In genomic region chr19:42060117-42060516, GRCh38 we compare ENCODE assay signal across 26 cellular contexts. TPM values are rescaled to one million over a fixed set of nuclear protein-coding genes. Genes with fewer than 3 reads are reported as not detected.
DNase-seq lines count a peak whose midpoint lies in the region; ATAC-seq, FAIRE-seq and TF ChIP-seq lines count a peak whose summit lies in the region.
"Had no signal": no experiment of that assay in that cellular context is flagged by ENCODE, and none has a peak within 500 bp of the region (broad histone marks: within the 10 kb centered on the region; RNA-seq: fewer than 3 reads in every experiment).

No MANE protein-coding gene starts in this region.

- H3K27me3 Mint-ChIP-seq in activated naive CD8-positive, alpha-beta T cell treated with anti-CD3 and anti-CD28 coated beads, Interleukin-2, amount 10 ng/mL, durations not matched to agents 7 days and 5 days = peaks cover 8% of the 10 kb centered on the region
- H3K27me3 Mint-ChIP-seq in activated naive CD8-positive, alpha-beta T cell treated with anti-CD3 and anti-CD28 coated beads for 36 hours = peaks cover 4% of the 10 kb centered on the region
- H3K27me3 Mint-ChIP-seq in neural crest cell (ENCODE audit: low read depth) = no peaks in the 10 kb centered on the region

- peaks cover 0 to 14% of the 10 kb centered on the region in 2 experiments; a peak in 3 of 5 replicates for H3K27me3 ChIP-seq in HepG2 (ENCODE audit: control insufficient read depth in 1 of 2, insufficient read depth in 2 of 2, low read length in 2 of 2)
- H3K27me3 ChIP-seq in right lobe of liver = no peaks in the 10 kb centered on the region
- H3K27me3 ChIP-seq: BLaER1 treated with 17β-estradiol and CSF1 and Interleukin-3, amounts not matched to agents 10 nM and 100 nM had no signal

- no peak overlapping the region for H3K4me2 ChIP-seq in HepG2 (ENCODE audit: low read depth, low read length)
- H3K4me2 ChIP-seq: A549; BLaER1 treated with 17β-estradiol and CSF1 and Interleukin-3, amounts not matched to agents 10 nM and 100 nM had no signal

- H3K4me1 Mint-ChIP-seq in activated naive CD8-positive, alpha-beta T cell treated with anti-CD3 and anti-CD28 coated beads, Interleukin-2, amount 10 ng/mL, durations not matched to agents 7 days and 5 days = no peaks in the 10 kb centered on the region
- H3K4me1 Mint-ChIP-seq in activated naive CD8-positive, alpha-beta T cell treated with anti-CD3 and anti-CD28 coated beads for 36 hours = no peaks in the 10 kb centered on the region
- no peaks in the 10 kb centered on the region for H3K4me1 Mint-ChIP-seq in neural crest cell
- H3K4me1 Mint-ChIP-seq: B cell; CD4-positive, alpha-beta memory T cell; CD8-positive, alpha-beta memory T cell had no signal

- no peaks in the 10 kb centered on the region for H4K20me1 ChIP-seq in HepG2 (ENCODE audit: insufficient read depth, low read length)

- H3K4me1 ChIP-seq in HepG2 (ENCODE audit: insufficient read depth, low read length) (0 out of 2 replicates have a peak, but pooled peaks cover 7% of the 10 kb centered on the region), right lobe of liver (no peaks in the 10 kb centered on the region)
- H3K4me1 ChIP-seq: A549 had no signal

- H3K27ac ChIP-seq in HepG2 (ENCODE audit: extremely low read length, insufficient read depth, low read length) = no peak overlapping the region
- H3K27ac ChIP-seq in right lobe of liver = no peak overlapping the region
- H3K27ac ChIP-seq: 22Rv1; A549; BLaER1 treated with 17β-estradiol and CSF1 and Interleukin-3, amounts not matched to agents 10 nM and 100 nM; C4-2B had no signal

- H3K27ac Mint-ChIP-seq in activated naive CD8-positive, alpha-beta T cell treated with anti-CD3 and anti-CD28 coated beads, Interleukin-2, amount 10 ng/mL, durations not matched to agents 7 days and 5 days = peak overlapping the region; percentile 6
- H3K27ac Mint-ChIP-seq in activated naive CD8-positive, alpha-beta T cell treated with anti-CD3 and anti-CD28 coated beads for 36 hours = no peak overlapping the region
- H3K27ac Mint-ChIP-seq in neural crest cell (ENCODE audit: unreplicated experiment) = peak overlapping the region; percentile 36
- H3K27ac Mint-ChIP-seq: B cell; CD4-positive, alpha-beta memory T cell had no signal

- H3K36me3 Mint-ChIP-seq in activated naive CD8-positive, alpha-beta T cell treated with anti-CD3 and anti-CD28 coated beads, Interleukin-2, amount 10 ng/mL, durations not matched to agents 7 days and 5 days = no peaks in the 10 kb centered on the region
- H3K36me3 Mint-ChIP-seq in activated naive CD8-positive, alpha-beta T cell treated with anti-CD3 and anti-CD28 coated beads for 36 hours = no peaks in the 10 kb centered on the region
- H3K36me3 Mint-ChIP-seq in neural crest cell (ENCODE audit: low read depth) = no peaks in the 10 kb centered on the region
- H3K36me3 Mint-ChIP-seq: CD4-positive, alpha-beta memory T cell; CD8-positive, alpha-beta memory T cell had no signal

- intact Hi-C loops in HepG2 (cut with micrococcal nuclease; ENCODE audit: unreplicated experiment) = no loop called here
- intact Hi-C loops in right lobe of liver (cut with DNase I) = no loop called here

- TF ChIP-seq POLR2A in HepG2 (IDR thresholded peaks at IDR 0.05; ENCODE audit: insufficient read depth in 1 of 2, low read depth in 2 of 2, low read length in 2 of 2) (no peak), right lobe of liver (IDR thresholded peaks at IDR 0.05) (no peak)

- TF ChIP-seq RAD21 in HepG2 (CRISPR knock-in tag; IDR thresholded peaks at IDR 0.05) = no peak

- no peak overlapping the region for H3K9ac ChIP-seq in HepG2 (ENCODE audit: insufficient read depth, low read depth, low read length)
- H3K9ac ChIP-seq: BLaER1 treated with 17β-estradiol and CSF1 and Interleukin-3, amounts not matched to agents 10 nM and 100 nM had no signal

- 45% methylated on average over 3 of the region's 3 CpGs for WGBS in HepG2 (ENCODE audit: low lambda C conversion rate)
- 74% methylated on average over 3 of the region's 3 CpGs for WGBS in right lobe of liver (ENCODE audit: insufficient coverage, low coverage, low lambda C conversion rate, missing lambda C conversion rate)

- TF ChIP-seq EP300 in HepG2 (IDR thresholded peaks at IDR 0.05; ENCODE audit: low read depth in 2 of 2, low read length in 2 of 2) (no peak), HepG2 (CRISPR knock-in tag; IDR thresholded peaks at IDR 0.05; ENCODE audit: borderline replicate concordance) (no peak)

- H3K9me3 Mint-ChIP-seq in activated naive CD8-positive, alpha-beta T cell treated with anti-CD3 and anti-CD28 coated beads, Interleukin-2, amount 10 ng/mL, durations not matched to agents 7 days and 5 days = no peaks in the 10 kb centered on the region
- no peaks in the 10 kb centered on the region for H3K9me3 Mint-ChIP-seq in activated naive CD8-positive, alpha-beta T cell treated with anti-CD3 and anti-CD28 coated beads for 36 hours
- H3K9me3 Mint-ChIP-seq in neural crest cell = no peaks in the 10 kb centered on the region
- H3K9me3 Mint-ChIP-seq: CD4-positive, alpha-beta memory T cell; CD8-positive, alpha-beta memory T cell had no signal

- POLR2A ChIA-PET in activated naive CD8-positive, alpha-beta T cell treated with anti-CD3 and anti-CD28 coated beads, Interleukin-2, amount 10 ng/mL, durations not matched to agents 7 days and 5 days (lab: Charles Lee) = no interaction called here
- POLR2A ChIA-PET in HepG2 (lab: Yijun Ruan, JAX) = no interaction called here

- H3K79me2 ChIP-seq in HepG2 (ENCODE audit: insufficient read depth, low read length) = no peaks in the 10 kb centered on the region

- ATAC-seq in activated naive CD8-positive, alpha-beta T cell treated with anti-CD3 and anti-CD28 coated beads, Interleukin-2, amount 10 ng/mL, durations not matched to agents 7 days and 5 days (ENCODE audit: low read depth) = no peak
- ATAC-seq in HepG2 = no peak
- ATAC-seq in right lobe of liver = no peak
- no peak for ATAC-seq in HG02642 (IDR thresholded peaks at IDR 0.05; ENCODE audit: poor library complexity, unreplicated experiment)
- ATAC-seq: GM12878 had no signal

- no peak overlapping the region for H3K4me3 Mint-ChIP-seq in activated naive CD8-positive, alpha-beta T cell treated with anti-CD3 and anti-CD28 coated beads, Interleukin-2, amount 10 ng/mL, durations not matched to agents 7 days and 5 days
- H3K4me3 Mint-ChIP-seq in activated naive CD8-positive, alpha-beta T cell treated with anti-CD3 and anti-CD28 coated beads for 36 hours = no peak overlapping the region
- no peak overlapping the region for H3K4me3 Mint-ChIP-seq in neural crest cell
- H3K4me3 Mint-ChIP-seq: B cell; CD4-positive, alpha-beta memory T cell; CD8-positive, alpha-beta memory T cell had no signal

- in situ Hi-C loops in HepG2 (cut with HindIII; ENCODE audit: extremely low pct_ligation_motif_present, low pct_unique_long_range_greater_than_20kb) = no loop called here

- no TSS peak for BruUV-seq in HepG2 (replicated peaks; lab: Mats Ljungman, UMichigan)

- H3K9me3 ChIP-seq in HepG2 (ENCODE audit: low read length) (no peaks in the 10 kb centered on the region), right lobe of liver (no peaks in the 10 kb centered on the region)
- H3K9me3 ChIP-seq: A549; BLaER1 treated with 17β-estradiol and CSF1 and Interleukin-3, amounts not matched to agents 10 nM and 100 nM had no signal

- H3K36me3 ChIP-seq in HepG2 (replicated peaks in 1 of 2; ENCODE audit: control insufficient read depth in 1 of 2, insufficient read depth in 2 of 2, low read length in 2 of 2) = no peaks in the 10 kb centered on the region
- H3K36me3 ChIP-seq in right lobe of liver = no peaks in the 10 kb centered on the region

- DNase-seq in activated naive CD8-positive, alpha-beta T cell treated with anti-CD3 and anti-CD28 coated beads, Interleukin-2, amount 10 ng/mL, durations not matched to agents 7 days and 5 days = no peak
- DNase-seq in activated naive CD8-positive, alpha-beta T cell treated with anti-CD3 and anti-CD28 coated beads for 36 hours = no peak
- DNase-seq in HepG2 (ENCODE audit: low spot score) (no peak), right lobe of liver (no peak), neural crest cell (ENCODE audit: low read depth, low spot score) (no peak), NCI-H510A (lab: John Stamatoyannopoulos, UW) (no peak)
- DNase-seq: AML-193; CD4-positive, alpha-beta memory T cell; CD8-positive, alpha-beta memory T cell; COR-L47; DMS 273 treated with DMSO at 0.1 percent for 48 hours; DMS153; DMS53; DMS79; DND-41; EL; GDM1 had no signal

- no peak overlapping the region for H3K4me3 ChIP-seq in HepG2 (replicated peaks in 1 of 3; ENCODE audit: insufficient read depth in 1 of 3, low read depth in 2 of 3, low read length in 3 of 3)
- H3K4me3 ChIP-seq in right lobe of liver = no peak overlapping the region
- H3K4me3 ChIP-seq: A549; BLaER1 treated with 17β-estradiol and CSF1 and Interleukin-3, amounts not matched to agents 10 nM and 100 nM; GM12878 had no signal

- H2AFZ ChIP-seq in HepG2 (ENCODE audit: low read length) = no peak overlapping the region

- no peak for FAIRE-seq in HepG2 (lab: Jason Lieb, UNC)
- FAIRE-seq: A549, GM12878, GM12892, GM18507 had no signal

- CTCF ChIA-PET in HepG2 (lab: Yijun Ruan, JAX; ENCODE audit: low intra/inter-chr PET ratio, low total read pairs) = no interaction called here

- no peak for TF ChIP-seq CTCF in HepG2 (CRISPR knock-in tag; IDR thresholded peaks at IDR 0.05)
- TF ChIP-seq CTCF in right lobe of liver (IDR thresholded peaks at IDR 0.05) = no peak
- TF ChIP-seq CTCF in neural crest cell (conservative IDR thresholded peaks at IDR 0.05) = no peak

RNA-seq across cellular contexts. Expression of gene GRIK5, which starts 9.9 kb away (rescaled TPM):
- under 1 TPM; 0.44 to 0.79 TPM for total RNA-seq in activated naive CD8-positive, alpha-beta T cell treated with anti-CD3 and anti-CD28 coated beads, Interleukin-2, amount 10 ng/mL, durations not matched to agents 7 days and 5 days
- total RNA-seq in activated naive CD8-positive, alpha-beta T cell treated with anti-CD3 and anti-CD28 coated beads for 36 hours = under 1 TPM; 0.58 to 0.74 TPM
- total RNA-seq in HepG2 (2016; rRNA removed; fragmentation: Illumina TruSeq; extraction: Trizol) (not detected in 2 replicates), right lobe of liver (under 1 TPM in 4 of 6 experiments, not detected in 2; 0.15 to 0.42 (median 0.17) TPM), neural crest cell (3.7 and 3.8 TPM in 2 replicates)
- not detected in 2 replicates for total RNA-seq in HepG2 (2016; cell fraction: cytosol; rRNA removed; fragmentation: Illumina TruSeq; extraction: Trizol; ENCODE audit: low read depth)
- not detected in 2 replicates for total RNA-seq in HepG2 (2016; cell fraction: insoluble cytoplasmic fraction; rRNA removed; fragmentation: Illumina TruSeq; extraction: Trizol)
- total RNA-seq in HepG2 (2016; cell fraction: membrane; rRNA removed; fragmentation: Illumina TruSeq; extraction: Trizol) = not detected in 2 replicates
- not detected in 2 replicates for total RNA-seq in HepG2 (2016; cell fraction: nucleus; rRNA removed; fragmentation: Illumina TruSeq; extraction: Trizol)
- polyA plus RNA-seq in HepG2 (2011; rRNA removed) = 0.05 TPM in 1 of 2 replicates, not detected in the other
- polyA plus RNA-seq in HepG2 (2011; cell fraction: cytosol; rRNA removed) = 0.03 TPM in 1 of 2 replicates, not detected in the other
- polyA plus RNA-seq in HepG2 (2011; cell fraction: nucleus; rRNA removed) = 0.10 and 0.14 TPM in 2 replicates
- polyA plus RNA-seq in HepG2 (2012) = not detected in 2 replicates
- not detected in 2 replicates for polyA plus RNA-seq in HepG2 (2016; cell fraction: cytosol; fragmentation: Illumina TruSeq; extraction: Trizol; ENCODE audit: low read depth)
- not detected in 2 replicates for polyA plus RNA-seq in HepG2 (2016; cell fraction: insoluble cytoplasmic fraction; fragmentation: Illumina TruSeq; extraction: Trizol; ENCODE audit: low read depth)
- not detected in 2 replicates for polyA plus RNA-seq in HepG2 (2016; cell fraction: membrane; fragmentation: Illumina TruSeq; extraction: Trizol; ENCODE audit: low read depth)
- polyA plus RNA-seq in HepG2 (2016; cell fraction: nucleus; fragmentation: Illumina TruSeq; extraction: Trizol; ENCODE audit: insufficient read depth, low read depth) = not detected in 2 replicates
- 0.08 and 0.12 TPM in 2 replicates for polyA minus RNA-seq in HepG2 (2011; rRNA and poly(A)+ RNA removed; ENCODE audit: low replicate concordance)
- polyA minus RNA-seq in HepG2 (2011; cell fraction: cytosol; rRNA and poly(A)+ RNA removed) = not detected in 2 replicates
- not detected in 2 replicates for polyA minus RNA-seq in HepG2 (2011; cell fraction: nucleus; rRNA and poly(A)+ RNA removed)
- polyA plus RNA-seq: CD4-positive, alpha-beta memory T cell; CD8-positive, alpha-beta memory T cell had no signal

RNA-seq across cellular contexts. Expression of gene ZNF574, which starts 15.8 kb away (rescaled TPM):
- total RNA-seq in activated naive CD8-positive, alpha-beta T cell treated with anti-CD3 and anti-CD28 coated beads, Interleukin-2, amount 10 ng/mL, durations not matched to agents 7 days and 5 days = 10 to 100 TPM; 17.6 to 18.9 TPM
- total RNA-seq in activated naive CD8-positive, alpha-beta T cell treated with anti-CD3 and anti-CD28 coated beads for 36 hours = 10 to 100 TPM; 15.5 to 16.0 TPM
- 7.9 and 8.2 TPM in 2 replicates for total RNA-seq in HepG2 (2016; rRNA removed; fragmentation: Illumina TruSeq; extraction: Trizol)
- 2.3 and 2.4 TPM in 2 replicates for total RNA-seq in HepG2 (2016; cell fraction: cytosol; rRNA removed; fragmentation: Illumina TruSeq; extraction: Trizol; ENCODE audit: low read depth)
- total RNA-seq in HepG2 (2016; cell fraction: insoluble cytoplasmic fraction; rRNA removed; fragmentation: Illumina TruSeq; extraction: Trizol) = 7.7 and 8.2 TPM in 2 replicates
- total RNA-seq in HepG2 (2016; cell fraction: membrane; rRNA removed; fragmentation: Illumina TruSeq; extraction: Trizol) = 5.2 and 5.9 TPM in 2 replicates
- total RNA-seq in HepG2 (2016; cell fraction: nucleus; rRNA removed; fragmentation: Illumina TruSeq; extraction: Trizol) = 4.3 and 4.9 TPM in 2 replicates
- polyA plus RNA-seq in HepG2 (2011; rRNA removed) = 7.7 and 9.5 TPM in 2 replicates
- polyA plus RNA-seq in HepG2 (2011; cell fraction: cytosol; rRNA removed) = 6.7 and 9.5 TPM in 2 replicates
- 9.5 and 11.0 TPM in 2 replicates for polyA plus RNA-seq in HepG2 (2011; cell fraction: nucleus; rRNA removed)
- polyA plus RNA-seq in HepG2 (2012) = 4.3 and 4.4 TPM in 2 replicates
- polyA plus RNA-seq in HepG2 (2016; cell fraction: cytosol; fragmentation: Illumina TruSeq; extraction: Trizol; ENCODE audit: low read depth) = 0.51 and 0.69 TPM in 2 replicates
- 6.5 and 7.9 TPM in 2 replicates for polyA plus RNA-seq in HepG2 (2016; cell fraction: insoluble cytoplasmic fraction; fragmentation: Illumina TruSeq; extraction: Trizol; ENCODE audit: low read depth)
- polyA plus RNA-seq in HepG2 (2016; cell fraction: membrane; fragmentation: Illumina TruSeq; extraction: Trizol; ENCODE audit: low read depth) = 1.4 TPM in 2 replicates
- 6.0 and 6.3 TPM in 2 replicates for polyA plus RNA-seq in HepG2 (2016; cell fraction: nucleus; fragmentation: Illumina TruSeq; extraction: Trizol; ENCODE audit: insufficient read depth, low read depth)
- polyA minus RNA-seq in HepG2 (2011; rRNA and poly(A)+ RNA removed; ENCODE audit: low replicate concordance) = 24.3 and 39.3 TPM in 2 replicates
- polyA minus RNA-seq in HepG2 (2011; cell fraction: cytosol; rRNA and poly(A)+ RNA removed) = 12.1 and 12.4 TPM in 2 replicates
- 5.8 and 6.5 TPM in 2 replicates for polyA minus RNA-seq in HepG2 (2011; cell fraction: nucleus; rRNA and poly(A)+ RNA removed)
- total RNA-seq in right lobe of liver = 1 to 10 TPM; 4.3 to 5.8 (median 4.7) TPM
- total RNA-seq in neural crest cell = 25.6 and 26.0 TPM in 2 replicates
